ENCODE assay signal across 19 cellular contexts in genomic region chr13:113518080-113518803, GRCh38.
"Had no signal": no experiment of that assay in that cellular context is flagged by ENCODE, and none has a peak within 500 bp of the region (broad histone marks: within the 10 kb centered on the region; RNA-seq: fewer than 3 reads in every experiment).

No MANE protein-coding gene starts in this region.

- H3K9me3 ChIP-seq: esophagus muscularis mucosa, gastroesophageal sphincter, heart left ventricle, neutrophil, suprapubic skin, transverse colon had no signal

- ATAC-seq: gastroesophageal sphincter; heart left ventricle; left ventricle myocardium superior; naive thymus-derived CD4-positive, alpha-beta T cell had no signal

- H3K27me3 ChIP-seq: esophagus muscularis mucosa, gastroesophageal sphincter, heart left ventricle, neutrophil, suprapubic skin, transverse colon had no signal

- DNase-seq: activated CD4-positive, alpha-beta T cell treated with anti-CD3 and anti-CD28 coated beads, Interleukin-2, amount 10 ng/mL, durations not matched to agents 7 days and 5 days; activated CD8-positive, alpha-beta memory T cell treated with anti-CD3 and anti-CD28 coated beads, Interleukin-2, amount 50 U/mL, for 48 hours; activated effector memory CD4-positive, alpha-beta T cell treated with Interleukin-2 at 50 U/mL for 16 hours; activated naive CD4-positive, alpha-beta T cell treated with anti-CD3 and anti-CD28 coated beads, Interleukin-2, amount 50 U/mL, for 16 hours; activated T-cell treated with anti-CD3 and anti-CD28 coated beads, Interleukin-2, amount 50 U/mL, for 48 hours; amniotic stem cell; effector CD8-positive, alpha-beta T cell; heart left ventricle; left ventricle myocardium superior; naive thymus-derived CD4-positive, alpha-beta T cell; stimulated activated naive CD4-positive, alpha-beta T cell; T1000; transverse colon had no signal

- H3K27me3 Mint-ChIP-seq: activated CD4-positive, alpha-beta T cell treated with anti-CD3 and anti-CD28 coated beads, Interleukin-2, amount 10 ng/mL, durations not matched to agents 7 days and 5 days; dendritic cell treated with granulocyte-macrophage colony-stimulating factor and Interleukin-4, amounts not matched to agents 40 ng/mL and 50 ng/mL, for 4 days; naive thymus-derived CD4-positive, alpha-beta T cell had no signal

- H3K27ac ChIP-seq: esophagus muscularis mucosa, gastroesophageal sphincter, heart left ventricle, neutrophil, parathyroid adenoma, suprapubic skin, transverse colon had no signal

- H3K4me1 ChIP-seq: esophagus muscularis mucosa, gastroesophageal sphincter, heart left ventricle, parathyroid adenoma, suprapubic skin, transverse colon had no signal

- H3K27ac Mint-ChIP-seq: activated CD4-positive, alpha-beta T cell treated with anti-CD3 and anti-CD28 coated beads, Interleukin-2, amount 10 ng/mL, durations not matched to agents 7 days and 5 days; dendritic cell treated with granulocyte-macrophage colony-stimulating factor and Interleukin-4, amounts not matched to agents 40 ng/mL and 50 ng/mL, for 4 days; naive thymus-derived CD4-positive, alpha-beta T cell had no signal

- H3K36me3 ChIP-seq: transverse colon had no signal

- H3K4me3 Mint-ChIP-seq: activated CD4-positive, alpha-beta T cell treated with anti-CD3 and anti-CD28 coated beads, Interleukin-2, amount 10 ng/mL, durations not matched to agents 7 days and 5 days; dendritic cell treated with granulocyte-macrophage colony-stimulating factor and Interleukin-4, amounts not matched to agents 40 ng/mL and 50 ng/mL, for 4 days; naive thymus-derived CD4-positive, alpha-beta T cell had no signal

- H3K9ac ChIP-seq: parathyroid adenoma had no signal

- H3K4me3 ChIP-seq: esophagus muscularis mucosa, gastroesophageal sphincter, heart left ventricle, suprapubic skin, transverse colon had no signal

- H3K9me3 Mint-ChIP-seq: activated CD4-positive, alpha-beta T cell treated with anti-CD3 and anti-CD28 coated beads, Interleukin-2, amount 10 ng/mL, durations not matched to agents 7 days and 5 days; dendritic cell treated with granulocyte-macrophage colony-stimulating factor and Interleukin-4, amounts not matched to agents 40 ng/mL and 50 ng/mL, for 4 days; naive thymus-derived CD4-positive, alpha-beta T cell had no signal
